ENCODE assay signal across 23 cellular contexts in genomic region chr1:83967336-83967735, GRCh38.
"Had no signal": no experiment of that assay in that cellular context is flagged by ENCODE, and none has a peak within 500 bp of the region (broad histone marks: within the 10 kb centered on the region; RNA-seq: fewer than 3 reads in every experiment).

No MANE protein-coding gene starts in this region.

- H3K9me3 Mint-ChIP-seq: activated naive CD8-positive, alpha-beta T cell treated with anti-CD3 and anti-CD28 coated beads for 36 hours; activated T-cell treated with anti-CD3 and anti-CD28 coated beads, Interleukin-2, amount 50 U/mL, for 24 hours; activated T-helper 2 cell treated with anti-CD3 and anti-CD28 coated beads, Interferon-gamma antibody, Interleukin-2, Interleukin-4, amounts not matched to agents 10 μg/mL and 5 μg/mL and 100 μg/mL, durations not matched to agents 14 hours and 24 hours and 36 hours; nephron; WTC11 had no signal

- H3K27me3 ChIP-seq: hepatocyte, neutrophil, pancreas, right atrium auricular region, spleen, transverse colon, uterus had no signal

- H3K4me1 Mint-ChIP-seq: activated naive CD8-positive, alpha-beta T cell treated with anti-CD3 and anti-CD28 coated beads for 36 hours; nephron had no signal

- H3K36me3 Mint-ChIP-seq: activated naive CD8-positive, alpha-beta T cell treated with anti-CD3 and anti-CD28 coated beads for 36 hours; WTC11 had no signal

- H3K36me3 ChIP-seq: neutrophil, pancreas, right atrium auricular region, spleen, transverse colon, uterus had no signal

- H3K4me3 ChIP-seq: hepatocyte, pancreas, psoas muscle, right atrium auricular region, spleen, transverse colon, uterus had no signal

- DNase-seq: activated naive CD4-positive, alpha-beta T cell; activated naive CD8-positive, alpha-beta T cell treated with anti-CD3 and anti-CD28 coated beads for 36 hours; activated T-cell treated with anti-CD3 and anti-CD28 coated beads, Interleukin-2, amount 50 U/mL, for 24 hours; amniotic stem cell; effector CD4-positive, alpha-beta T cell; erythroblast; foreskin melanocyte; glutamatergic neuron; left colon; mesenchymal stem cell; pancreas; psoas muscle; spleen; stimulated activated CD4-positive, alpha-beta T cell treated with anti-CD3 and anti-CD28 coated beads, Interleukin-4, amount 100 ng/mL, for 24 hours; stimulated activated naive CD4-positive, alpha-beta T cell treated with Interleukin-2 at 50 U/mL for 16 hours; transverse colon; uterus had no signal

- H3K4me1 ChIP-seq: spleen, transverse colon, uterus had no signal

- H3K9me3 ChIP-seq: neutrophil, pancreas, psoas muscle, right atrium auricular region, spleen, transverse colon, uterus had no signal

- H3K27ac ChIP-seq: hepatocyte, neutrophil, pancreas, psoas muscle, right atrium auricular region, spleen, transverse colon, uterus had no signal

- ATAC-seq: left colon, pancreas, psoas muscle, WTC11 had no signal

- H3K4me3 Mint-ChIP-seq: activated naive CD8-positive, alpha-beta T cell treated with anti-CD3 and anti-CD28 coated beads for 36 hours; activated T-cell treated with anti-CD3 and anti-CD28 coated beads, Interleukin-2, amount 50 U/mL, for 24 hours; nephron; WTC11 had no signal
